9 cellular contexts compared by ENCODE assay signal in the genomic region with DNA sequence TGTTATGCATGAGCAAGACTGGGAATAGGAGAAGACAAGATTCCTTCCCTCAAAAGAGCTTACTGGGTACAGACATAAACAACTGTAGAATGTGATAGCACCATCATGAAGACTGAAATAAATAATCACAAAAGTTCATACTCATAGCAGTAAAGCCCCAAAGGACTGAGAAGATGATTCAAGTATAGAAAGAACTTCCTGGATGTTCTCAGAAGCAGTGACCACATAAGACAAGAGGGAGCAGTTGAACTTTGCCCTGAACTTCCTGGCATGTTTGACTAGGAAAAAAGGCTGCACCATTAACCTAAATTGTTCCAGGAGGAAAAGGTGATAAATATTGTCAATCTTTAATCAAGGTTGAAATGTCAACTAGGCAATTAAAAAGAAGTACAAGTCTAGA. TPM values are rescaled to one million over a fixed set of nuclear protein-coding genes. Genes with fewer than 3 reads are reported as not detected.
DNase-seq lines count a peak whose midpoint lies in the region; ATAC-seq and TF ChIP-seq lines count a peak whose summit lies in the region.
"Had no signal": no experiment of that assay in that cellular context is flagged by ENCODE, and none has a peak within 500 bp of the region (broad histone marks: within the 10 kb centered on the region; RNA-seq: fewer than 3 reads in every experiment).

No MANE protein-coding gene starts in this region.

- no peak overlapping the region for H3K4me3 Mint-ChIP-seq in activated CD4-positive, alpha-beta memory T cell treated with anti-CD3 and anti-CD28 coated beads for 36 hours

- intact Hi-C loops in activated CD4-positive, alpha-beta memory T cell treated with anti-CD3 and anti-CD28 coated beads for 36 hours (cut with micrococcal nuclease), result loop anchor here (1.0 to 5.0 kb wide), 3 partner anchors 60 to 593 kb away; no protein-coding TSS in a partner anchor
- intact Hi-C loops in left ventricle myocardium inferior (cut with micrococcal nuclease), result no loop called here

- CTCF ChIA-PET in activated CD4-positive, alpha-beta memory T cell treated with anti-CD3 and anti-CD28 coated beads for 36 hours (lab: Charles Lee), result no interaction called here

- H3K4me3 ChIP-seq in muscle layer of duodenum (ENCODE audit: low read depth in 1 of 2, low read length in 2 of 2) (no peak overlapping the region), left ventricle myocardium inferior (no peak overlapping the region), trophoblast cell (ENCODE audit: low read depth, low read length) (no peak overlapping the region)

- H3K36me3 Mint-ChIP-seq in activated CD4-positive, alpha-beta memory T cell treated with anti-CD3 and anti-CD28 coated beads for 36 hours, result peaks cover 4% of the 10 kb centered on the region

- H3K23ac ChIP-seq in trophoblast cell (ENCODE audit: low read length), result no peak overlapping the region

- no peak overlapping the region for H4K12ac ChIP-seq in trophoblast cell (ENCODE audit: low read depth, low read length)

- H3K4me2 ChIP-seq in trophoblast cell (ENCODE audit: low read length), result no peak overlapping the region

- no peaks in the 10 kb centered on the region for H3K27me3 Mint-ChIP-seq in activated CD4-positive, alpha-beta memory T cell treated with anti-CD3 and anti-CD28 coated beads for 36 hours

- DNase-seq in activated CD4-positive, alpha-beta memory T cell treated with anti-CD3 and anti-CD28 coated beads for 36 hours, result no peak
- DNase-seq in left ventricle myocardium inferior, result no peak
- DNase-seq in NCI-H345 (lab: John Stamatoyannopoulos, UW), result no peak
- DNase-seq in trophoblast cell, result no peak
- DNase-seq: NCI-H2171 treated with DMSO at 0.1 percent for 48 hours had no signal

- no peak overlapping the region for H3K4ac ChIP-seq in trophoblast cell (ENCODE audit: low read depth, low read length)

- no peak overlapping the region for H2BK5ac ChIP-seq in trophoblast cell (ENCODE audit: low read depth, low read length, poor library complexity)

- H3K27ac ChIP-seq in muscle layer of duodenum (ENCODE audit: low read length) (peak overlapping the region; percentile 49), left ventricle myocardium inferior (replicated peaks) (no peak overlapping the region), trophoblast cell (ENCODE audit: low read depth, low read length) (no peak overlapping the region)

- H2BK120ac ChIP-seq in trophoblast cell (ENCODE audit: insufficient read depth, low read length, poor library complexity), result no peak overlapping the region

- H2BK12ac ChIP-seq in trophoblast cell (ENCODE audit: low read length), result no peak overlapping the region

- no peak overlapping the region for H3K18ac ChIP-seq in trophoblast cell (ENCODE audit: low read length)

- ATAC-seq in GM18511 (IDR thresholded peaks at IDR 0.05; ENCODE audit: unreplicated experiment), result peak; percentile 59
- peak; percentile 56 for ATAC-seq in HG02885 (IDR thresholded peaks at IDR 0.05; ENCODE audit: poor library complexity, unreplicated experiment)
- no peak for ATAC-seq in GM19328 (IDR thresholded peaks at IDR 0.05; ENCODE audit: unreplicated experiment)

- H2AFZ ChIP-seq in trophoblast cell (ENCODE audit: insufficient read depth, low read length, poor library complexity), result no peak overlapping the region

- no peak overlapping the region for H4K8ac ChIP-seq in trophoblast cell (ENCODE audit: low read depth, low read length)

- H3K9me3 ChIP-seq in muscle layer of duodenum (ENCODE audit: control insufficient read depth in 1 of 2, low read length in 2 of 2), result no peaks in the 10 kb centered on the region
- no peaks in the 10 kb centered on the region for H3K9me3 ChIP-seq in left ventricle myocardium inferior (replicated peaks)
- H3K9me3 ChIP-seq in trophoblast cell (ENCODE audit: insufficient read depth, low read depth, low read length), result no peaks in the 10 kb centered on the region

- no peak overlapping the region for H2AK5ac ChIP-seq in trophoblast cell (ENCODE audit: low read length)

- POLR2A ChIA-PET in activated CD4-positive, alpha-beta memory T cell treated with anti-CD3 and anti-CD28 coated beads for 36 hours (lab: Charles Lee), result interaction anchor here (1.2 kb wide), 1 partner anchor 76 kb away, joined by 3 read pairs; no protein-coding TSS in a partner anchor

- H3K4me1 ChIP-seq in muscle layer of duodenum (ENCODE audit: control insufficient read depth in 1 of 2, insufficient read depth in 2 of 2, low read length in 2 of 2) (peaks cover 4 to 16% of the 10 kb centered on the region in 2 donors), left ventricle myocardium inferior (peaks cover 19% of the 10 kb centered on the region), trophoblast cell (ENCODE audit: control insufficient read depth in 1 of 2, insufficient read depth in 2 of 2, low read length in 2 of 2) (no peaks in the 10 kb centered on the region)

- no peaks in the 10 kb centered on the region for H3K27me3 ChIP-seq in muscle layer of duodenum (ENCODE audit: low read depth, low read length)
- H3K27me3 ChIP-seq in left ventricle myocardium inferior (ENCODE audit: low read depth), result no peaks in the 10 kb centered on the region
- no peaks in the 10 kb centered on the region for H3K27me3 ChIP-seq in trophoblast cell (ENCODE audit: insufficient read depth, low read length)

- H3K14ac ChIP-seq in trophoblast cell (ENCODE audit: low read length), result no peak overlapping the region

- H4K91ac ChIP-seq in trophoblast cell (ENCODE audit: low read depth, low read length), result no peak overlapping the region

- H3K9ac ChIP-seq in trophoblast cell (ENCODE audit: low read length), result no peak overlapping the region

- H3K27ac Mint-ChIP-seq in activated CD4-positive, alpha-beta memory T cell treated with anti-CD3 and anti-CD28 coated beads for 36 hours, result peak overlapping the region; percentile 6

- TF ChIP-seq CTCF in left ventricle myocardium inferior (IDR thresholded peaks at IDR 0.05; ENCODE audit: borderline replicate concordance), result no peak

- H3K79me2 ChIP-seq in trophoblast cell (ENCODE audit: control insufficient read depth, insufficient read depth, low read length, poor library complexity), result no peaks in the 10 kb centered on the region

- peaks cover 22% of the 10 kb centered on the region for H3K4me1 Mint-ChIP-seq in activated CD4-positive, alpha-beta memory T cell treated with anti-CD3 and anti-CD28 coated beads for 36 hours (ENCODE audit: low read depth)

- no peaks in the 10 kb centered on the region for H3K79me1 ChIP-seq in trophoblast cell (ENCODE audit: low read length)

- H3K36me3 ChIP-seq in muscle layer of duodenum (ENCODE audit: control insufficient read depth in 1 of 2, insufficient read depth in 2 of 2, low read length in 2 of 2) (peaks cover 28 to 38% of the 10 kb centered on the region in 2 donors), left ventricle myocardium inferior (peaks cover 51% of the 10 kb centered on the region), trophoblast cell (ENCODE audit: control insufficient read depth in 1 of 2, insufficient read depth in 2 of 2, low read length in 2 of 2) (peaks cover 2 to 3% of the 10 kb centered on the region in 2 experiments)

- no peaks in the 10 kb centered on the region for H3K9me3 Mint-ChIP-seq in activated CD4-positive, alpha-beta memory T cell treated with anti-CD3 and anti-CD28 coated beads for 36 hours

RNA-seq across cellular contexts. Expression of a gene that starts 57.8 kb away (rescaled TPM):
- 1 to 10 TPM in 1 of 2 experiments, under 1 TPM in 1; 0.93 to 1.3 TPM for total RNA-seq in activated CD4-positive, alpha-beta memory T cell treated with anti-CD3 and anti-CD28 coated beads for 36 hours
- total RNA-seq in left ventricle myocardium inferior, result 208 TPM
- polyA plus RNA-seq in trophoblast cell (2013), result 0.04 and 0.07 TPM in 2 replicates

Comparison
In these comparisons a context has a peak if more than half of its experiments do, and no peak if none do; other contexts are left out.
1. RNA of a gene that starts 57.8 kb away (total RNA-seq): 208 TPM in left ventricle myocardium inferior (single experiment); 0.93 to 1.3 TPM in activated CD4-positive, alpha-beta memory T cell treated with anti-CD3 and anti-CD28 coated beads for 36 hours; every median in the first group is over 10 times any median in the second.